8 cellular contexts compared by ENCODE assay signal in genomic region chr11:47552581-47553416, GRCh38. TPM values are rescaled to one million over a fixed set of nuclear protein-coding genes. Genes with fewer than 3 reads are reported as not detected.
DNase-seq lines count a peak whose midpoint lies in the region; ATAC-seq and TF ChIP-seq lines count a peak whose summit lies in the region.

TSS of gene CELF1 (minus strand) at chr11:47553132. CDS start at chr11:47499523, 53,609 bp downstream.

- TF ChIP-seq CTCF in right atrium auricular region (IDR thresholded peaks at IDR 0.05) (peak; percentile 98), uterus (IDR thresholded peaks at IDR 0.05) (peak; percentile 82 to 96 (median 96))

- TF ChIP-seq POLR2A in uterus (IDR thresholded peaks at IDR 0.05) = peak in 1 of 2 donors; percentile 84

- H3K27ac ChIP-seq in angular gyrus (ENCODE audit: low read depth, low read length) (peak within 1 kb of the TSS; percentile 73), right atrium auricular region (peak within 1 kb of the TSS; percentile 94 to 95), uterus (peak within 1 kb of the TSS; percentile 91 to 93)

- no peaks in the 10 kb centered on the region for H3K9me3 ChIP-seq in right atrium auricular region
- no peaks in the 10 kb centered on the region for H3K9me3 ChIP-seq in uterus

- intact Hi-C loops in uterus (cut with DNase I; ENCODE audit: low total_unique reads) = no loop called here

- ATAC-seq in GM18502 (IDR thresholded peaks at IDR 0.05; ENCODE audit: poor library complexity, unreplicated experiment) (peak; percentile 93), HG02943 (IDR thresholded peaks at IDR 0.05; ENCODE audit: low read depth, unreplicated experiment) (peak; percentile 77)

- H3K4me1 ChIP-seq in right atrium auricular region (peaks cover 0 to 24% of the 10 kb centered on the region in 2 donors), uterus (peaks cover 0 to 9% of the 10 kb centered on the region in 2 donors)

- H3K36me3 ChIP-seq in right atrium auricular region (no peaks in the 10 kb centered on the region), uterus (no peaks in the 10 kb centered on the region)

- no peaks in the 10 kb centered on the region for H3K27me3 ChIP-seq in right atrium auricular region
- H3K27me3 ChIP-seq in uterus = no peaks in the 10 kb centered on the region

- peak within 1 kb of the TSS; percentile 96 to 97 for H3K4me3 ChIP-seq in right atrium auricular region
- H3K4me3 ChIP-seq in uterus = peak within 1 kb of the TSS; percentile 77 to 94

- peak; percentile 92 to 93 for DNase-seq in NCI-H187 (lab: John Stamatoyannopoulos, UW)
- peak; percentile 86 to 96 (median 89) for DNase-seq in T-helper 2 cell
- DNase-seq in right atrium auricular region (ENCODE audit: low spot score) = peak; percentile 89
- peak; percentile 94 for DNase-seq in putamen (ENCODE audit: low spot score)
- peak; percentile 89 to 92 for DNase-seq in uterus

RNA-seq across cellular contexts. Expression of gene CELF1, which starts in this region (rescaled TPM):
- total RNA-seq in right atrium auricular region (10 to 100 TPM; 57.1 to 65.9 TPM), uterus (100 to 1,000 TPM in 3 of 4 donors, 10 to 100 TPM in 1; 51.2 to 138 (median 121) TPM)

Comparison
In these comparisons a context has a peak if more than half of its experiments do, and no peak if none do; other contexts are left out.
1. Peak in every context shown above with its lines: DNase-seq, ATAC-seq, H3K4me3 ChIP-seq and H3K27ac ChIP-seq.